1 cellular context compared by ENCODE assay signal in genomic region chr16:85595299-85595661, GRCh38.
TF ChIP-seq lines count a peak whose summit lies in the region.

No MANE protein-coding gene starts in this region.

TF ChIP-seq in H1, 55 proteins besides CTCF, POLR2A, EP300 and RAD21:
- no peak for TF ChIP-seq E2F6 (IDR thresholded peaks at IDR 0.05)
- TF ChIP-seq BACH1 (IDR thresholded peaks at IDR 0.05; ENCODE audit: low read length), result no peak
- TF ChIP-seq HDAC6 (IDR thresholded peaks at IDR 0.05; ENCODE audit: low read depth, low read length), result no peak
- no peak for TF ChIP-seq NRF1 (IDR thresholded peaks at IDR 0.05; ENCODE audit: low read depth, low read length)
- no peak for TF ChIP-seq POLR2AphosphoS5 (IDR thresholded peaks at IDR 0.05; ENCODE audit: low read depth, low read length)
